In the genomic region with DNA sequence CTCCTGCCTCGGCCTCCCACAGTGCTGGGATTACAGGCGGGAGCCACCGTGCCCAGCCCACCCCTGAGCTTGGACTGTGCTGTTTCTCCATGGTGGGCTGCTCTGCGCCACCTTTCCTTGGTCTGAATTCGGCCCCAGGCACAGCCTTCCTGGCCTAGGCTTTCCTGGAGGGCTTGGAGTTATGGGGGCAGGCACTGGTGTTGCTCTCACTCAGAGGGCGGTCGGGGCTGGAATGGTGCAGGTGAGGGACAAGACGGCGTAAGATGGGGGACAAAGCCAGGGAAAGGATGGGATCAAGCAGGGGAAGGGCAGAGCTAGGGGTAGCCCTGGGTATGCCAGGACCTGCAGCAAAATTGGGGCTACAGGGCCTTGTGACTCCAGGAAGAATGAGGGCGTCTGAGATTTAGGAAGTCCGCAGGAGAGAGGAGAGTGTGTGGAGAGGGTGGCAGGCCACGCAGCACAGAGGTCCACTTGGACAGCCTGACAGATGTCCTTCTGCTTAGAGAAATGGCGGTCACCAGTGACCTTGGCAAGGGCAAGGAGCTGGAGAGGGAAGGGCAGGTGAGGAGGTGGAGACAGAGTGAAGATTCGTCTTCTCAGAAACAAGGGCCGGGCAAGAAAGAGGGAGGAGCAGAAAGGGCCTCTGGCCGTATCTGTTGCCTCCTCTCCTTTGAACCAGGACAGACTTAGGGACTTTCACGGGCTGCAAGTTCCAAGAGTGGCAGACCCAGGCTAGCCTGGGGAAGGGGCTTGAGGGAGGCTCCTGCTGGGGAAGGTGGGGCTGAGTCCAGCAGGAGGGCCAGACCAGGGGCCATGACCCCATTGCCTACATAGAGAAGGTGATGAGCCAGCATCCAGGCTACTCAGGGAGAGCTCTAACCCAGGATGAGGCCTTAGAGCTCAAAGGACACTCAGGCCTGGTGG, we compare ENCODE assay signal across 11 cellular contexts. TPM values are rescaled to one million over a fixed set of nuclear protein-coding genes. Genes with fewer than 3 reads are reported as not detected.
A peak's percentile ranks its signal among the peaks of the same experiment; 100 is the strongest.
DNase-seq lines count a peak whose midpoint lies in the region; ATAC-seq, FAIRE-seq and TF ChIP-seq lines count a peak whose summit lies in the region.
"Had no signal": no experiment of that assay in that cellular context is flagged by ENCODE, and none has a peak within 500 bp of the region (broad histone marks: within the 10 kb centered on the region; RNA-seq: fewer than 3 reads in every experiment).

No MANE protein-coding gene starts in this region.

- H3K27me3 Mint-ChIP-seq in CD4-positive, alpha-beta memory T cell: no peaks in the 10 kb centered on the region
- H3K27me3 Mint-ChIP-seq in endodermal cell (ENCODE audit: insufficient read depth): no peaks in the 10 kb centered on the region

- H3K36me3 ChIP-seq in CD4-positive, alpha-beta memory T cell (ENCODE audit: insufficient read depth, low read length): no peaks in the 10 kb centered on the region
- H3K36me3 ChIP-seq in NT2/D1 (ENCODE audit: insufficient read depth, insufficient read length, low read length) (peaks cover 18% of the 10 kb centered on the region), endodermal cell (ENCODE audit: control insufficient read depth, insufficient read depth, low read length) (peaks cover 16% of the 10 kb centered on the region), pancreas (peaks cover 0 to 4% (median 0%) of the 10 kb centered on the region in 3 donors)

- peak overlapping the region; percentile 90 for H3K9ac ChIP-seq in NT2/D1 (ENCODE audit: insufficient read length, low read depth)
- H3K9ac ChIP-seq in endodermal cell (ENCODE audit: extremely low read depth, low read length, poor library complexity, severe bottlenecking): no peak overlapping the region

- H3K4me1 ChIP-seq in CD4-positive, alpha-beta memory T cell (ENCODE audit: insufficient read depth, low read length): peaks cover 34% of the 10 kb centered on the region
- H3K4me1 ChIP-seq in NT2/D1 (ENCODE audit: insufficient read depth, insufficient read length): peaks cover 31% of the 10 kb centered on the region
- H3K4me1 ChIP-seq in endodermal cell (ENCODE audit: control insufficient read depth, insufficient read depth, low read length): peaks cover 14% of the 10 kb centered on the region
- H3K4me1 ChIP-seq in pancreas: peaks cover 22 to 29% (median 25%) of the 10 kb centered on the region in 3 donors

- peak in 1 of 5 donors; percentile 41 for DNase-seq in CD4-positive, alpha-beta memory T cell
- DNase-seq in NT2/D1 (ENCODE audit: low read depth, low spot score) (no peak), endodermal cell (no peak), pancreas (peak in 1 of 6 donors; percentile 67), AG20443 (ENCODE audit: low spot score) (no peak)
- DNase-seq: DMS153, PC-9 had no signal

- no peaks in the 10 kb centered on the region for H3K27me3 ChIP-seq in CD4-positive, alpha-beta memory T cell (ENCODE audit: insufficient read depth, low read length)
- H3K27me3 ChIP-seq in NT2/D1 (ENCODE audit: insufficient read depth, insufficient read length) (no peaks in the 10 kb centered on the region), endodermal cell (ENCODE audit: control insufficient read depth, insufficient read depth, low read length, poor library complexity, severe bottlenecking) (no peaks in the 10 kb centered on the region), pancreas (no peaks in the 10 kb centered on the region)

- H3K4me1 Mint-ChIP-seq in CD4-positive, alpha-beta memory T cell: peaks cover 28 to 50% (median 34%) of the 10 kb centered on the region in 4 donors
- peaks cover 44% of the 10 kb centered on the region for H3K4me1 Mint-ChIP-seq in endodermal cell

- H3K4me3 ChIP-seq in CD4-positive, alpha-beta memory T cell (ENCODE audit: low read length in 2 of 2): no peak overlapping the region
- H3K4me3 ChIP-seq in NT2/D1 (ENCODE audit: insufficient read length, low read depth) (no peak overlapping the region), endodermal cell (ENCODE audit: low read length) (no peak overlapping the region), pancreas (peak overlapping the region in 1 of 4 donors; percentile 91)

- peaks cover 0 to 6% (median 0%) of the 10 kb centered on the region in 8 donors for H3K9me3 Mint-ChIP-seq in CD4-positive, alpha-beta memory T cell
- H3K9me3 Mint-ChIP-seq in endodermal cell: no peaks in the 10 kb centered on the region

- POLR2A ChIA-PET in CD4-positive, alpha-beta memory T cell (lab: Charles Lee; ENCODE audit: partially characterized antibody): interaction anchor here (0.9 to 6.1 kb wide), 4 partner anchors 20 to 260 kb away, joined by 3 to 101 read pairs (median 14); partner anchors contain the start of genes CEMP1 and PDPK1

- peak overlapping the region; percentile 79 to 96 (median 86) for H3K4me3 Mint-ChIP-seq in CD4-positive, alpha-beta memory T cell
- H3K4me3 Mint-ChIP-seq in endodermal cell: peak overlapping the region; percentile 88

- 89 to 91% methylated on average over 12 to 17 of the region's 17 CpGs for WGBS in endodermal cell (ENCODE audit: insufficient coverage in 1 of 2, insufficient read length in 1 of 2), 2 experiments
- 81 to 88% methylated on average over 17 of the region's 17 CpGs for WGBS in pancreas, 2 donors

- peaks cover 0 to 23% of the 10 kb centered on the region in 2 donors for H3K36me3 Mint-ChIP-seq in CD4-positive, alpha-beta memory T cell
- peaks cover 15% of the 10 kb centered on the region for H3K36me3 Mint-ChIP-seq in endodermal cell (ENCODE audit: low read depth)

- H3K27ac Mint-ChIP-seq in CD4-positive, alpha-beta memory T cell: peak overlapping the region; percentile 91 to 97 (median 92)
- H3K27ac Mint-ChIP-seq in endodermal cell: peak overlapping the region; percentile 95

- FAIRE-seq in pancreas (lab: Jason Lieb, UNC): no peak

- no peaks in the 10 kb centered on the region for H3K9me3 ChIP-seq in CD4-positive, alpha-beta memory T cell (ENCODE audit: control insufficient read depth in 1 of 2, low read length in 2 of 2)
- no peaks in the 10 kb centered on the region for H3K9me3 ChIP-seq in NT2/D1 (ENCODE audit: insufficient read depth, low read length)
- H3K9me3 ChIP-seq in endodermal cell (ENCODE audit: control insufficient read depth, low read length): no peaks in the 10 kb centered on the region
- no peaks in the 10 kb centered on the region for H3K9me3 ChIP-seq in pancreas

- CTCF ChIA-PET in CD4-positive, alpha-beta memory T cell (lab: Charles Lee; ENCODE audit: partially characterized antibody): no interaction called here

- TF ChIP-seq CTCF in endodermal cell (conservative IDR thresholded peaks at IDR 0.05) (no peak), pancreas (IDR thresholded peaks at IDR 0.05) (no peak)

- intact Hi-C loops in CD4-positive, alpha-beta memory T cell (cut with micrococcal nuclease): loop anchor here (5.0 to 10.0 kb wide), 2 partner anchors 160 to 247 kb away; partner anchors contain the start of gene RNPS1
- intact Hi-C loops in pancreas (cut with DNase I): no loop called here

- H3K27ac ChIP-seq in CD4-positive, alpha-beta memory T cell (ENCODE audit: low read depth, low read length): no peak overlapping the region
- H3K27ac ChIP-seq in endodermal cell (ENCODE audit: low read depth, low read length): no peak overlapping the region
- peak overlapping the region; percentile 96 to 98 (median 96) for H3K27ac ChIP-seq in pancreas
- H3K27ac ChIP-seq: PC-9 had no signal

- ATAC-seq in pancreas (no peak), GM21717 (IDR thresholded peaks at IDR 0.05; ENCODE audit: unreplicated experiment) (no peak), GM19351 (IDR thresholded peaks at IDR 0.05; ENCODE audit: unreplicated experiment) (no peak), HG03432 (IDR thresholded peaks at IDR 0.05; ENCODE audit: unreplicated experiment) (no peak)

RNA-seq across cellular contexts. Expression of gene ATP6V0C, which starts 1.5 kb away (rescaled TPM):
- total RNA-seq in CD4-positive, alpha-beta memory T cell: 100 to 1,000 TPM; 125 to 129 TPM
- 10 to 100 TPM; 57.5 to 81.6 TPM for polyA plus RNA-seq in CD4-positive, alpha-beta memory T cell
- 100 to 1,000 TPM; 176 to 180 TPM for total RNA-seq in endodermal cell
- 220 TPM for polyA plus RNA-seq in endodermal cell (2013, experiment 1 of 2)
- 207 TPM for polyA plus RNA-seq in endodermal cell (2013, experiment 2 of 2)
- 10 to 100 TPM; 39.9 to 92.3 (median 66.8) TPM for total RNA-seq in pancreas
- polyA plus RNA-seq in pancreas: 100 to 1,000 TPM in 1 of 2 donors, 10 to 100 TPM in 1; 59.8 to 124 TPM

RNA-seq across cellular contexts. Expression of gene AMDHD2, which starts 7.9 kb away (rescaled TPM):
- 100 to 1,000 TPM; 114 to 121 TPM for total RNA-seq in CD4-positive, alpha-beta memory T cell
- 10 to 100 TPM; 17.0 to 22.3 TPM for polyA plus RNA-seq in CD4-positive, alpha-beta memory T cell
- total RNA-seq in endodermal cell (10 to 100 TPM; 74.6 to 82.2 TPM), pancreas (10 to 100 TPM in 4 of 6 donors, 1 to 10 TPM in 2; 8.0 to 18.7 (median 10.9) TPM)
- polyA plus RNA-seq in endodermal cell (2013, experiment 1 of 2): 24.8 TPM
- 19.3 TPM for polyA plus RNA-seq in endodermal cell (2013, experiment 2 of 2)
- polyA plus RNA-seq in pancreas: 10 to 100 TPM; 27.7 to 36.3 TPM

RNA-seq across cellular contexts. Expression of gene CEMP1, which starts 18.9 kb away (rescaled TPM):
- total RNA-seq in CD4-positive, alpha-beta memory T cell: 1 to 10 TPM; 1.7 to 3.0 TPM
- 1 to 10 TPM; 1.9 to 5.0 TPM for polyA plus RNA-seq in CD4-positive, alpha-beta memory T cell
- total RNA-seq in endodermal cell (under 1 TPM in 1 of 2 donors, not detected in 1; 0.24 TPM), pancreas (under 1 TPM; 0.12 to 0.92 (median 0.62) TPM)
- not detected for polyA plus RNA-seq in endodermal cell (2013, experiment 1 of 2)
- not detected for polyA plus RNA-seq in endodermal cell (2013, experiment 2 of 2)
- 1 to 10 TPM; 1.1 to 1.2 TPM for polyA plus RNA-seq in pancreas
- total RNA-seq: pulmonary artery endothelial cell had no signal

RNA-seq across cellular contexts. Expression of gene PDPK1, which starts 25.6 kb away (rescaled TPM):
- 10 to 100 TPM; 61.2 to 71.3 TPM for total RNA-seq in CD4-positive, alpha-beta memory T cell
- polyA plus RNA-seq in CD4-positive, alpha-beta memory T cell: 10 to 100 TPM; 26.4 to 42.1 TPM
- total RNA-seq in endodermal cell (10 to 100 TPM; 29.2 to 30.3 TPM), pancreas (10 to 100 TPM; 24.2 to 34.8 (median 31.9) TPM)
- 19.6 TPM for polyA plus RNA-seq in endodermal cell (2013, experiment 1 of 2)
- polyA plus RNA-seq in endodermal cell (2013, experiment 2 of 2): 19.3 TPM
- 10 to 100 TPM; 12.7 to 27.3 TPM for polyA plus RNA-seq in pancreas

RNA-seq across cellular contexts. Expression of gene TBC1D24, which starts 37.3 kb away (rescaled TPM):
- total RNA-seq in CD4-positive, alpha-beta memory T cell: 10 to 100 TPM in 1 of 2 experiments, 1 to 10 TPM in 1; 9.6 to 13.7 TPM
- 1 to 10 TPM; 1.3 to 1.8 TPM for polyA plus RNA-seq in CD4-positive, alpha-beta memory T cell
- total RNA-seq in endodermal cell: 10 to 100 TPM; 15.7 to 19.4 TPM
- polyA plus RNA-seq in endodermal cell (2013, experiment 1 of 2): 9.0 TPM
- polyA plus RNA-seq in endodermal cell (2013, experiment 2 of 2): 9.4 TPM
- 10 to 100 TPM; 16.8 to 23.7 (median 19.7) TPM for total RNA-seq in pancreas
- polyA plus RNA-seq in pancreas: 10 to 100 TPM; 10.8 to 16.0 TPM

Comparison
In these comparisons a context has a peak if more than half of its experiments do, and no peak if none do; other contexts are left out.
1. H3K27ac ChIP-seq: peak in pancreas (4 of 4); none in CD4-positive, alpha-beta memory T cell (single experiment) and endodermal cell (single experiment).